In the genomic region with DNA sequence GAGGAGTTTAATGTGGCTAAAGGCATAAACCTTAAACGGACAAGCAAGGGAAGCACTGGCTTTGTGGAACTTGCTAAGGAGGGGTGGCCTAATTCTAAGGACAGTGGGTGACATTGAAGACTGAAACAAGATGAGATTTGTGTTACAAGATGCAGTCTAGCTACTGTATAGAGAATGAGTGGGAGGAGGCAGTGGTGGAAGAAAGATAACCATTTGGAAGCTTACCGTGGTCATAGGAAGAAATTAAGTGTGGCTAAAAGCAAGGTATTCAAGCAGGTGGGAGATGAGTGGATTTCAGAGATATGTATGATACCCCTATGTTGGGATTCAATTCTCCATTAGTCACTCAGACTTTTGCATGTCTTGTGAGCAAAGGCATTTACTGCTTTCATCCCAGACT, we compare ENCODE assay signal across 1 cellular context.
TF ChIP-seq lines count a peak whose summit lies in the region.

No MANE protein-coding gene starts in this region.

TF ChIP-seq in IMR-90, 13 proteins besides CTCF, POLR2A, EP300 and RAD21 (continued from another document):
- TF ChIP-seq RCOR1 (IDR thresholded peaks at IDR 0.05; ENCODE audit: insufficient replicate concordance, low read length) (no peak), BHLHE40 (IDR thresholded peaks at IDR 0.05; ENCODE audit: low read depth, low read length) (no peak)
- TF ChIP-seq, protein P1, sequence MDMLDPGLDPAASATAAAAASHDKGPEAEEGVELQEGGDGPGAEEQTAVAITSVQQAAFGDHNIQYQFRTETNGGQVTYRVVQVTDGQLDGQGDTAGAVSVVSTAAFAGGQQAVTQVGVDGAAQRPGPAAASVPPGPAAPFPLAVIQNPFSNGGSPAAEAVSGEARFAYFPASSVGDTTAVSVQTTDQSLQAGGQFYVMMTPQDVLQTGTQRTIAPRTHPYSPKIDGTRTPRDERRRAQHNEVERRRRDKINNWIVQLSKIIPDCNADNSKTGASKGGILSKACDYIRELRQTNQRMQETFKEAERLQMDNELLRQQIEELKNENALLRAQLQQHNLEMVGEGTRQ (IDR thresholded peaks at IDR 0.05; ENCODE audit: low read depth, low read length), result no peak
TF ChIP-seq in IMR-90: peak in this region for 0.
